In the genomic region with DNA sequence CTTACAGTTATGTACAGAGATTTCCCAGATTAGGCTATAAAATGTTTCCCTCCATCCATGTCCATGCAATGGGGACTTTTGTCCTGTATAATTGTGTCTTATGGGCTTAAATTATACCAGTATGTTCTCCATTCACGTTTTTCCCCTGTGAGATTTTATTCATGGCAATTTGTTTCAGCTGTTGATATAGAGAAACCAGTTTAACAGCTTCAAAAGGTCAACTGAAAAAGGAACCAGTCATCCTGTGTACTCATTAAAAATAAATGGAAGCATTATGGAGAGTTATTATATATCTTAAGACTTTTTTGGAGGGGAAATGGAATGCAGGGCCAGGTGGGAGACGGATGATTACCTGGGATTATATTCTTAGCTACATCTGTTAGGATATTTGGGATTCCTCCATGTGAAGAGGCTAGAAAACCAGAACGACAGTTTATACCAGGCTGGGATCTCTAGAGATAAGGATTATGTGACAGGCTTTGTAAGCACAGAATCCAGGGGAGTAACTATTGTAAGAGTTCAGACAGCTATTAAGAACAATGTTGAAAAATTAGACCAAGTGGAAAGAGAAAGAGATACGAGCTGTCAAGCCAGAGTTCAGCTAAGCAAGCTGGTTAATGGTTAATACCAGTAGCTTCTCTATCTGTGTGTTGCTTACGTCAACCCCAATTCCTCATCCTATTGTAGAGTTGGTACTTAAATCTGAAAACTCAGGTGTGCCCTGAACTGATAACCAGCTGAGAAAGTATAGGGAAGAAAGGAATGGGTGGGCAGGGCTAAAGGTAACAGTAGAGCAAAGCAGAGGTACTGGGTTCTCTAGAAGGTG, we compare ENCODE assay signal across 14 cellular contexts. TPM values are rescaled to one million over a fixed set of nuclear protein-coding genes. Genes with fewer than 3 reads are reported as not detected.
DNase-seq lines count a peak whose midpoint lies in the region; ATAC-seq, FAIRE-seq and TF ChIP-seq lines count a peak whose summit lies in the region.
"Had no signal": no experiment of that assay in that cellular context is flagged by ENCODE, and none has a peak within 500 bp of the region (broad histone marks: within the 10 kb centered on the region; RNA-seq: fewer than 3 reads in every experiment).

No MANE protein-coding gene starts in this region.

- TF ChIP-seq CTCF in GM20000 (IDR thresholded peaks at IDR 0.05; ENCODE audit: extremely low read depth, missing control alignments) (no peak), kidney (IDR thresholded peaks at IDR 0.05; ENCODE audit: borderline replicate concordance, extremely low read depth, insufficient read depth) (no peak), upper lobe of right lung (IDR thresholded peaks at IDR 0.05) (no peak)

- DNase-seq in DMS53 (lab: John Stamatoyannopoulos, UW) (peak; percentile 59), GM20000 (ENCODE audit: low spot score) (peak; percentile 39), kidney (no peak), upper lobe of right lung (no peak), NCI-H146 (lab: John Stamatoyannopoulos, UW) (no peak)
- DNase-seq: activated naive CD8-positive, alpha-beta T cell treated with anti-CD3 and anti-CD28 coated beads, Interleukin-2, amount 10 ng/mL, durations not matched to agents 7 days and 5 days; effector CD4-positive, alpha-beta T cell; GM23248; naive B cell; NCI-H2081 had no signal

- no peak overlapping the region for H3K9ac ChIP-seq in kidney (ENCODE audit: low read length in 2 of 2)
- H3K9ac ChIP-seq: GM23248 had no signal

- H3K27me3 ChIP-seq in upper lobe of right lung, result no peaks in the 10 kb centered on the region
- H3K27me3 ChIP-seq: SJCRH30 had no signal

- H3K9me3 ChIP-seq in kidney (ENCODE audit: control insufficient read depth in 1 of 2, low read length in 2 of 2) (no peaks in the 10 kb centered on the region), upper lobe of right lung (no peaks in the 10 kb centered on the region)
- H3K9me3 ChIP-seq: SJCRH30 had no signal

- H3K27ac ChIP-seq in kidney (ENCODE audit: low read depth in 2 of 2, low read length in 2 of 2) (peak overlapping the region; percentile 10 to 45), upper lobe of right lung (no peak overlapping the region)
- H3K27ac ChIP-seq: GM23248, SJCRH30 had no signal

- intact Hi-C loops in kidney (cut with DNase I) (loop anchor here (5.0 kb wide), 1 partner anchor 48 kb away; no protein-coding TSS in a partner anchor), upper lobe of right lung (cut with DNase I) (loop anchor here (5.0 kb wide), 1 partner anchor 48 kb away; no protein-coding TSS in a partner anchor)

- no peak for FAIRE-seq in kidney (lab: Jason Lieb, UNC)

- peaks cover 6 to 9% of the 10 kb centered on the region in 2 donors for H3K4me1 ChIP-seq in kidney (ENCODE audit: control insufficient read depth in 1 of 2, insufficient read depth in 1 of 2, low read depth in 1 of 2, low read length in 2 of 2)
- H3K4me1 ChIP-seq in upper lobe of right lung, result no peaks in the 10 kb centered on the region

- no peaks in the 10 kb centered on the region for H3K36me3 ChIP-seq in kidney (ENCODE audit: control insufficient read depth in 1 of 2, insufficient read depth in 2 of 2, low read length in 2 of 2)
- H3K36me3 ChIP-seq in upper lobe of right lung, result no peaks in the 10 kb centered on the region
- H3K36me3 ChIP-seq: SJCRH30 had no signal

- H3K4me3 ChIP-seq in kidney (ENCODE audit: low read length in 2 of 2) (peak overlapping the region; percentile 3 to 33), upper lobe of right lung (no peak overlapping the region)
- H3K4me3 ChIP-seq: GM23248, SJCRH30 had no signal

- ATAC-seq in HG03196 (IDR thresholded peaks at IDR 0.05; ENCODE audit: unreplicated experiment), result peak; percentile 61
- no peak for ATAC-seq in GM21576 (IDR thresholded peaks at IDR 0.05; ENCODE audit: unreplicated experiment)
- ATAC-seq in HG03439 (IDR thresholded peaks at IDR 0.05; ENCODE audit: unreplicated experiment), result no peak
- ATAC-seq in upper lobe of right lung, result no peak

RNA-seq across cellular contexts. Expression of a gene that starts 12.4 kb away (rescaled TPM):
- total RNA-seq in kidney (8.3 TPM), upper lobe of right lung (11.4 TPM)
- polyA plus RNA-seq in kidney (ENCODE audit: insufficient read depth, low read depth, low replicate concordance), result 4.1 TPM

RNA-seq across cellular contexts. Expression of a gene that starts 51.3 kb away (rescaled TPM):
- total RNA-seq in kidney, result 71.9 TPM
- 126 TPM for polyA plus RNA-seq in kidney (ENCODE audit: insufficient read depth, low read depth, low replicate concordance)
- total RNA-seq in upper lobe of right lung, result 51.7 TPM

Comparison
In these comparisons a context has a peak if more than half of its experiments do, and no peak if none do; other contexts are left out.
1. DNase-seq: peak in DMS53 (single experiment) and GM20000 (single experiment); none in kidney (single experiment), upper lobe of right lung (single experiment) and NCI-H146 (single experiment).